In genomic region chr6:166307981-166308768, GRCh38 we compare ENCODE assay signal across 8 cellular contexts. TPM values are rescaled to one million over a fixed set of nuclear protein-coding genes. Genes with fewer than 3 reads are reported as not detected.
DNase-seq lines count a peak whose midpoint lies in the region; ATAC-seq and TF ChIP-seq lines count a peak whose summit lies in the region.

PRR18 (minus strand) TSS chr6:166308392; CDS start chr6:166308142, 250 bp downstream.

- intact Hi-C loops in dendritic cell treated with granulocyte-macrophage colony-stimulating factor and Interleukin-4, amounts not matched to agents 40 ng/mL and 50 ng/mL, for 4 days (cut with micrococcal nuclease): no loop called here

- peak within 1 kb of the TSS; percentile 54 for H3K4me3 Mint-ChIP-seq in dendritic cell treated with granulocyte-macrophage colony-stimulating factor and Interleukin-4, amounts not matched to agents 40 ng/mL and 50 ng/mL, for 4 days

- no peak within 1 kb of the TSS for H3K27ac ChIP-seq in urinary bladder (ENCODE audit: low read depth)

- no peak for TF ChIP-seq CTCF in GM13976 (IDR thresholded peaks at IDR 0.05; ENCODE audit: borderline replicate concordance, control extremely low read depth, extremely low read depth, insufficient read depth, missing control alignments)

- 1% methylated on average over 78 of the region's 78 CpGs for WGBS in urinary bladder

- peak within 1 kb of the TSS; percentile 52 for H3K4me3 ChIP-seq in urinary bladder (ENCODE audit: low read depth, low read length)

- no peaks in the 10 kb centered on the region for H3K36me3 ChIP-seq in urinary bladder (ENCODE audit: insufficient read depth)

- in situ Hi-C loops in GM13976 (cut with MboI; ENCODE audit: low sequenced_read_pairs, unreplicated experiment) (no loop called here), KBM-7 (cut with MboI; ENCODE audit: low pct_unique_long_range_greater_than_20kb, low sequenced_read_pairs) (no loop called here)

- peaks cover 5% of the 10 kb centered on the region for H3K4me1 ChIP-seq in urinary bladder (ENCODE audit: insufficient read depth)

- H3K36me3 Mint-ChIP-seq in dendritic cell treated with granulocyte-macrophage colony-stimulating factor and Interleukin-4, amounts not matched to agents 40 ng/mL and 50 ng/mL, for 4 days (ENCODE audit: low read depth): no peaks in the 10 kb centered on the region

- peaks cover 8% of the 10 kb centered on the region for H3K4me1 Mint-ChIP-seq in dendritic cell treated with granulocyte-macrophage colony-stimulating factor and Interleukin-4, amounts not matched to agents 40 ng/mL and 50 ng/mL, for 4 days (ENCODE audit: low read depth)

- H3K27ac Mint-ChIP-seq in dendritic cell treated with granulocyte-macrophage colony-stimulating factor and Interleukin-4, amounts not matched to agents 40 ng/mL and 50 ng/mL, for 4 days: no peak within 1 kb of the TSS

- H3K9me3 Mint-ChIP-seq in dendritic cell treated with granulocyte-macrophage colony-stimulating factor and Interleukin-4, amounts not matched to agents 40 ng/mL and 50 ng/mL, for 4 days: no peaks in the 10 kb centered on the region

- peak; percentile 62 for DNase-seq in GM13976 (ENCODE audit: low spot score)
- DNase-seq in NCI-H1930 (lab: John Stamatoyannopoulos, UW): peak; percentile 13 to 24
- DNase-seq in midbrain (lab: John Stamatoyannopoulos, UW): peak; percentile 86
- DNase-seq in DMS153 (lab: John Stamatoyannopoulos, UW): no peak
- no peak for DNase-seq in KBM-7

- ATAC-seq in GM21529 (IDR thresholded peaks at IDR 0.05; ENCODE audit: unreplicated experiment): peak; percentile 59

- H3K27me3 Mint-ChIP-seq in dendritic cell treated with granulocyte-macrophage colony-stimulating factor and Interleukin-4, amounts not matched to agents 40 ng/mL and 50 ng/mL, for 4 days: peaks cover 64% of the 10 kb centered on the region

RNA-seq across cellular contexts. Expression of gene PRR18, which starts in this region (rescaled TPM):
- total RNA-seq in urinary bladder: not detected
- polyA plus RNA-seq in urinary bladder: not detected

Comparison
In these comparisons a context has a peak if more than half of its experiments do, and no peak if none do; other contexts are left out.
1. DNase-seq: peak in GM13976 (single experiment), NCI-H1930 (2 of 2) and midbrain (single experiment); none in DMS153 (single experiment) and KBM-7 (single experiment).